In the genomic region with DNA sequence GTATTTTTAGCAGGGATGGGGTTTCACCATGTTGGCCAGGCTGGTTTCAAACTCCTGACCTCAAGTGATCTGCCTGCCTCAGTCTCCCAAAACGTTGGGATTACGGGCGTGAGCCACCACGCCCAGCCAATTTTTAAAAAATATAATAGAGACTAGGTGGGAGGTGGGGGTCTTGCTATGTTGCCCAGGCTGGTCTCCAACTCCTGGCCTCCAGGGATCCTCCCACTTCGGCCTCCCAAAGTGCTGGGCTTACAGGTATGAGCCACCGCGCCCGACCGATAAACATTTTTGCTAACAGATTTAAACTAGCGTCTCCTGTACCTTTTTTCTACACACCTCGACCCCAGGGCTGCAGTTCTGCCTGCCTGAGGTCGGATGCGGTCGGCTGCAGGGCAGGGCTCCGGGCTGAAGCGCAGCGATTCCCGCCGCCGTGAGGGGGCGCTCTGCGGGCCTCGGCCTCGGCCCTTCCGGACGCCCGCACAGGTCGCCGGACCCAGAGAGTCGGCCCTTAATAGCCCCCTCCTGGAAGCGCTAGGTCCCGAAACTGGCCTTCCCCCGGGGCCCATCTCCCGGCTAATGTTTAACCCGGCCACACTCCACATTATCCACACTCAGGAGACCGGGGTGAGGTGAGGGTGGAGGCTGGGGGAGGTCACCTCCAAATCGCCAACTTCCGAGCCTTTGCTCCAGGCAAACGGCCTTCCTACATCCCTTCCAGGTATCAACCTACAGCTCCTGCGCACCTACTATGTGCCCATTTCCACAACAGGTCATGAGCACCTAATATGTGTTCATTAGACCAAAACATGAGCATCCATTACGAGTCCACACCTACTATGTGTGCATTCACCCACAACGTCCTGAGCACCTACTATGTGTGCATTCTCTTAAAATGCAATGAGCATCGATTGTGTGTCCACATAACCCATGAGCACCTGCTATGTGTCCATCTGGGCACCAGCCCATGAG, we compare ENCODE assay signal across 8 cellular contexts. TPM values are rescaled to one million over a fixed set of nuclear protein-coding genes. Genes with fewer than 3 reads are reported as not detected.
DNase-seq lines count a peak whose midpoint lies in the region; ATAC-seq and TF ChIP-seq lines count a peak whose summit lies in the region.

No MANE protein-coding gene starts in this region.

- no peaks in the 10 kb centered on the region for H3K27me3 ChIP-seq in kidney epithelial cell (ENCODE audit: control insufficient read depth, insufficient read depth, low read length)

- TF ChIP-seq CTCF in GM12873 (IDR thresholded peaks at IDR 0.05; ENCODE audit: insufficient read depth, low read depth, low read length, missing control alignments): peak; percentile 69
- TF ChIP-seq CTCF in kidney epithelial cell (IDR thresholded peaks at IDR 0.05; ENCODE audit: insufficient read depth, low read length, poor library complexity, severe bottlenecking): peak; percentile 71
- TF ChIP-seq CTCF in type B pancreatic cell (conservative IDR thresholded peaks at IDR 0.05): peak; percentile 86

- peaks cover 11% of the 10 kb centered on the region for H3K27me3 Mint-ChIP-seq in activated T-helper 17 cell treated with anti-CD3 and anti-CD28 coated beads, Interleukin-2, amount 50 U/mL, for 72 hours
- H3K27me3 Mint-ChIP-seq in type B pancreatic cell: peaks cover 10% of the 10 kb centered on the region

- no peaks in the 10 kb centered on the region for H3K9me3 Mint-ChIP-seq in activated T-helper 17 cell treated with anti-CD3 and anti-CD28 coated beads, Interleukin-2, amount 50 U/mL, for 72 hours
- H3K9me3 Mint-ChIP-seq in type B pancreatic cell: no peaks in the 10 kb centered on the region

- peak overlapping the region; percentile 82 for H3K4me3 Mint-ChIP-seq in activated T-helper 17 cell treated with anti-CD3 and anti-CD28 coated beads, Interleukin-2, amount 50 U/mL, for 72 hours
- H3K4me3 Mint-ChIP-seq in type B pancreatic cell: peak overlapping the region; percentile 94

- DNase-seq in HT-29 (ENCODE audit: low spot score) (peak; percentile 69), kidney epithelial cell (ENCODE audit: low read depth) (no peak), type B pancreatic cell (ENCODE audit: extremely low spot score, unreplicated experiment) (no peak)

- ATAC-seq in activated T-helper 17 cell treated with anti-CD3 and anti-CD28 coated beads, Interleukin-2, amount 50 U/mL, for 72 hours (replicated peaks): no peak
- ATAC-seq in GM19328 (IDR thresholded peaks at IDR 0.05; ENCODE audit: unreplicated experiment) (no peak), HG02938 (IDR thresholded peaks at IDR 0.05; ENCODE audit: unreplicated experiment) (no peak), HG02571 (IDR thresholded peaks at IDR 0.05; ENCODE audit: unreplicated experiment) (no peak)

- peaks cover 10% of the 10 kb centered on the region for H3K36me3 Mint-ChIP-seq in activated T-helper 17 cell treated with anti-CD3 and anti-CD28 coated beads, Interleukin-2, amount 50 U/mL, for 72 hours (ENCODE audit: low read depth)
- H3K36me3 Mint-ChIP-seq in type B pancreatic cell: no peaks in the 10 kb centered on the region

- peaks cover 15% of the 10 kb centered on the region for H3K4me1 Mint-ChIP-seq in activated T-helper 17 cell treated with anti-CD3 and anti-CD28 coated beads, Interleukin-2, amount 50 U/mL, for 72 hours
- peaks cover 25% of the 10 kb centered on the region for H3K4me1 Mint-ChIP-seq in type B pancreatic cell (ENCODE audit: unreplicated experiment)

- peak overlapping the region; percentile 58 for H3K27ac Mint-ChIP-seq in activated T-helper 17 cell treated with anti-CD3 and anti-CD28 coated beads, Interleukin-2, amount 50 U/mL, for 72 hours
- H3K27ac Mint-ChIP-seq in type B pancreatic cell: peak overlapping the region; percentile 92

- H3K36me3 ChIP-seq in kidney epithelial cell (ENCODE audit: control insufficient read depth, insufficient read depth, low read length): no peaks in the 10 kb centered on the region

- H3K4me3 ChIP-seq in kidney epithelial cell (ENCODE audit: low read depth, low read length): no peak overlapping the region

RNA-seq across cellular contexts. Expression of gene GLIS2, which starts 2.0 kb away (rescaled TPM):
- total RNA-seq in HT-29 (2014; rRNA removed; shearing (Covaris generic)): 6.7 and 7.4 TPM in 2 replicates
- 1 to 10 TPM in 1 of 2 donors, under 1 TPM in 1; 0.37 to 1.6 TPM for total RNA-seq in activated T-helper 17 cell treated with anti-CD3 and anti-CD28 coated beads, Interleukin-2, amount 50 U/mL, for 72 hours
- total RNA-seq in kidney epithelial cell (11.5 and 14.7 TPM in 2 replicates), type B pancreatic cell (ENCODE audit: low replicate concordance) (13.1 and 23.0 TPM in 2 replicates)

RNA-seq across cellular contexts. Expression of gene PAM16, which starts 37.3 kb away (rescaled TPM):
- total RNA-seq in HT-29 (2014; rRNA removed; shearing (Covaris generic)): 159 and 165 TPM in 2 replicates
- total RNA-seq in activated T-helper 17 cell treated with anti-CD3 and anti-CD28 coated beads, Interleukin-2, amount 50 U/mL, for 72 hours: 10 to 100 TPM; 40.4 to 74.7 TPM
- total RNA-seq in kidney epithelial cell (58.1 and 62.8 TPM in 2 replicates), type B pancreatic cell (ENCODE audit: low replicate concordance) (30.5 and 39.3 TPM in 2 replicates)

RNA-seq across cellular contexts. Expression of gene TFAP4, which starts 41.0 kb away (rescaled TPM):
- 40.7 and 51.7 TPM in 2 replicates for total RNA-seq in HT-29 (2014; rRNA removed; shearing (Covaris generic))
- total RNA-seq in activated T-helper 17 cell treated with anti-CD3 and anti-CD28 coated beads, Interleukin-2, amount 50 U/mL, for 72 hours: 10 to 100 TPM; 14.5 to 27.2 TPM
- total RNA-seq in kidney epithelial cell (7.1 and 10.4 TPM in 2 replicates), type B pancreatic cell (ENCODE audit: low replicate concordance) (11.8 and 27.0 TPM in 2 replicates)

RNA-seq across cellular contexts. Expression of gene VASN, which starts 57.8 kb away (rescaled TPM):
- total RNA-seq in HT-29 (2014; rRNA removed; shearing (Covaris generic)): 1.8 and 2.2 TPM in 2 replicates
- total RNA-seq in activated T-helper 17 cell treated with anti-CD3 and anti-CD28 coated beads, Interleukin-2, amount 50 U/mL, for 72 hours: under 1 TPM; 0.11 to 0.29 TPM
- 60.4 and 73.5 TPM in 2 replicates for total RNA-seq in kidney epithelial cell
- total RNA-seq in type B pancreatic cell (ENCODE audit: low replicate concordance): 9.7 and 29.0 TPM in 2 replicates
